ENCODE assay signal across 11 cellular contexts in genomic region chr3:152400912-152401311, GRCh38.
DNase-seq lines count a peak whose midpoint lies in the region; ATAC-seq, FAIRE-seq and TF ChIP-seq lines count a peak whose summit lies in the region.
"Had no signal": no experiment of that assay in that cellular context is flagged by ENCODE, and none has a peak within 500 bp of the region (broad histone marks: within the 10 kb centered on the region; RNA-seq: fewer than 3 reads in every experiment).

No MANE protein-coding gene starts in this region.

- TF ChIP-seq CTCF in K562 (IDR thresholded peaks at IDR 0.05 in 2 of 3, conservative IDR thresholded peaks at IDR 0.05 in 1 of 3; ENCODE audit: insufficient read depth in 2 of 3, low read depth in 1 of 3, low read length in 3 of 3) (no peak), GM10248 (IDR thresholded peaks at IDR 0.05; ENCODE audit: control extremely low read depth, extremely low read depth, low read depth, missing control alignments) (no peak)

- in situ Hi-C loops in K562 (cut with MboI) (no loop called here), KBM-7 (cut with MboI; ENCODE audit: low pct_unique_long_range_greater_than_20kb, low sequenced_read_pairs) (no loop called here)

- H3K27me3 Mint-ChIP-seq in CD4-positive, CD25-positive, alpha-beta regulatory T cell, result no peaks in the 10 kb centered on the region
- H3K27me3 Mint-ChIP-seq in natural killer cell treated with Interleukin-12 subunit alpha and Interleukin-12 subunit beta and Interleukin-15 and Interleukin-18, amount 100 ng/mL, for 72 hours, result no peaks in the 10 kb centered on the region

- TF ChIP-seq POLR2A in K562 (conservative IDR thresholded peaks at IDR 0.05), result no peak

- no peak for TF ChIP-seq RAD21 in K562 (CRISPR knock-in tag; conservative IDR thresholded peaks at IDR 0.05 in 1 of 2, IDR thresholded peaks at IDR 0.05 in 1 of 2)

- no peak for FAIRE-seq in K562 (lab: Jason Lieb, UNC)

- peaks cover 25% of the 10 kb centered on the region for H3K36me3 ChIP-seq in CD4-positive, CD25-positive, alpha-beta regulatory T cell (ENCODE audit: control insufficient read depth, insufficient read depth, low read length)
- H3K36me3 ChIP-seq in K562 (ENCODE audit: control insufficient read depth, insufficient read depth, low read length), result peaks cover 41% of the 10 kb centered on the region

- H3K4me2 ChIP-seq in K562 (ENCODE audit: insufficient read depth, low read length), result no peak overlapping the region

- H4K20me1 ChIP-seq in K562 (replicated peaks; ENCODE audit: control insufficient read depth, insufficient read depth, low read length), result peaks cover 10% of the 10 kb centered on the region

- intact Hi-C loops in K562 (cut with micrococcal nuclease), result no loop called here

- H3K79me2 ChIP-seq in K562 (ENCODE audit: control insufficient read depth, insufficient read depth, low read length), result peaks cover 99% of the 10 kb centered on the region

- peak overlapping the region in 2 of 4 donors; percentile 3 to 24 for H3K4me3 Mint-ChIP-seq in CD4-positive, CD25-positive, alpha-beta regulatory T cell
- H3K4me3 Mint-ChIP-seq in natural killer cell treated with Interleukin-12 subunit alpha and Interleukin-12 subunit beta and Interleukin-15 and Interleukin-18, amount 100 ng/mL, for 72 hours, result no peak overlapping the region

- no peak for DNase-seq in CD4-positive, CD25-positive, alpha-beta regulatory T cell
- DNase-seq in HS-5 (ENCODE audit: low read depth), result peak; percentile 73
- no peak for DNase-seq in K562 (ENCODE audit: extremely low read depth in 1 of 4, low spot score in 3 of 4)
- DNase-seq in natural killer cell treated with Interleukin-12 subunit alpha and Interleukin-12 subunit beta and Interleukin-15 and Interleukin-18, amount 100 ng/mL, for 72 hours (ENCODE audit: low spot score), result no peak
- no peak for DNase-seq in KBM-7
- DNase-seq in GM10248 (ENCODE audit: extremely low spot score), result no peak
- no peak for DNase-seq in amniotic stem cell (lab: John Stamatoyannopoulos, UW)
- DNase-seq: DND-41, midbrain, NCI-H526 treated with DMSO at 0.1 percent for 48 hours had no signal

- TF ChIP-seq EP300 in K562 (IDR thresholded peaks at IDR 0.05; ENCODE audit: low read length), result no peak

- H3K9me1 ChIP-seq in K562 (ENCODE audit: control insufficient read depth, insufficient read depth, low read length), result no peaks in the 10 kb centered on the region

- H2AFZ ChIP-seq in K562 (ENCODE audit: low read depth, low read length), result no peak overlapping the region

- peaks cover 35% of the 10 kb centered on the region for H3K36me3 Mint-ChIP-seq in CD4-positive, CD25-positive, alpha-beta regulatory T cell
- peaks cover 6% of the 10 kb centered on the region for H3K36me3 Mint-ChIP-seq in natural killer cell treated with Interleukin-12 subunit alpha and Interleukin-12 subunit beta and Interleukin-15 and Interleukin-18, amount 100 ng/mL, for 72 hours

- ATAC-seq in CD4-positive, CD25-positive, alpha-beta regulatory T cell (ENCODE audit: low read depth in 2 of 2), result no peak
- ATAC-seq in K562 (no peak), GM21360 (IDR thresholded peaks at IDR 0.05; ENCODE audit: unreplicated experiment) (no peak)
- ATAC-seq in natural killer cell treated with Interleukin-12 subunit alpha and Interleukin-12 subunit beta and Interleukin-15 and Interleukin-18, amount 100 ng/mL, for 72 hours, result no peak

- CTCF ChIA-PET in K562 (lab: Yijun Ruan, JAX; ENCODE audit: low intra/inter-chr PET ratio), result no interaction called here
- CTCF ChIA-PET in GM10248 (lab: Yijun Ruan, JAX), result interaction anchor here (0.8 to 6.0 kb wide), 3 partner anchors 9 to 13 kb away, joined by 3 to 31 read pairs (median 9); no protein-coding TSS in a partner anchor

- H3K27me3 ChIP-seq in CD4-positive, CD25-positive, alpha-beta regulatory T cell (ENCODE audit: control insufficient read depth, insufficient read depth, low read length), result no peaks in the 10 kb centered on the region
- H3K27me3 ChIP-seq in K562 (ENCODE audit: control insufficient read depth in 2 of 2, insufficient read depth in 2 of 2, low read length in 2 of 2), result no peaks in the 10 kb centered on the region

- no peaks in the 10 kb centered on the region for H3K9me3 Mint-ChIP-seq in CD4-positive, CD25-positive, alpha-beta regulatory T cell
- H3K9me3 Mint-ChIP-seq in natural killer cell treated with Interleukin-12 subunit alpha and Interleukin-12 subunit beta and Interleukin-15 and Interleukin-18, amount 100 ng/mL, for 72 hours, result no peaks in the 10 kb centered on the region

- peaks cover 58 to 88% (median 75%) of the 10 kb centered on the region in 4 donors for H3K4me1 Mint-ChIP-seq in CD4-positive, CD25-positive, alpha-beta regulatory T cell
- H3K4me1 Mint-ChIP-seq in natural killer cell treated with Interleukin-12 subunit alpha and Interleukin-12 subunit beta and Interleukin-15 and Interleukin-18, amount 100 ng/mL, for 72 hours (ENCODE audit: low read depth in 2 of 2), result peaks cover 50 to 66% of the 10 kb centered on the region in 2 donors

- POLR2A ChIA-PET in K562 (lab: Yijun Ruan, JAX), result interaction anchor here (1.4 to 2.1 kb wide), 2 partner anchors 9 to 10 kb away, joined by 5 to 6 read pairs; no protein-coding TSS in a partner anchor
- POLR2A ChIA-PET in GM10248 (lab: Yijun Ruan, JAX), result no interaction called here

- no peak overlapping the region for H3K9ac ChIP-seq in K562 (ENCODE audit: insufficient read depth in 1 of 2, low read depth in 2 of 2, low read length in 2 of 2)

- peaks cover 75% of the 10 kb centered on the region for H3K4me1 ChIP-seq in CD4-positive, CD25-positive, alpha-beta regulatory T cell (ENCODE audit: control insufficient read depth, insufficient read depth, low read length, poor library complexity, severe bottlenecking)
- peaks cover 0 to 30% of the 10 kb centered on the region in 2 experiments; a peak in 3 of 5 replicates for H3K4me1 ChIP-seq in K562 (replicated peaks in 1 of 2; ENCODE audit: control insufficient read depth in 2 of 2, insufficient read depth in 2 of 2, low read length in 2 of 2)

- peak overlapping the region; percentile 63 for H3K27ac ChIP-seq in CD4-positive, CD25-positive, alpha-beta regulatory T cell (ENCODE audit: insufficient read depth, low read length, poor library complexity, severe bottlenecking)
- peak overlapping the region; percentile 12; the same call in 1 of the 3 replicates for H3K27ac ChIP-seq in K562 (ENCODE audit: extremely low read depth, low read depth, low read length)

- peak overlapping the region; percentile 22 for H3K4me3 ChIP-seq in CD4-positive, CD25-positive, alpha-beta regulatory T cell (ENCODE audit: low read depth, low read length)
- H3K4me3 ChIP-seq in K562, result no peak overlapping the region

- H3K27ac Mint-ChIP-seq in CD4-positive, CD25-positive, alpha-beta regulatory T cell, result peak overlapping the region in 2 of 3 donors; percentile 15 to 81
- H3K27ac Mint-ChIP-seq in natural killer cell treated with Interleukin-12 subunit alpha and Interleukin-12 subunit beta and Interleukin-15 and Interleukin-18, amount 100 ng/mL, for 72 hours, result peak overlapping the region; percentile 52 to 89

- no peaks in the 10 kb centered on the region for H3K9me3 ChIP-seq in CD4-positive, CD25-positive, alpha-beta regulatory T cell (ENCODE audit: control insufficient read depth in 2 of 2, low read length in 2 of 2)
- no peaks in the 10 kb centered on the region for H3K9me3 ChIP-seq in K562 (replicated peaks; ENCODE audit: control insufficient read depth, insufficient read depth, low read depth, low read length)

- no TSS peak for BruUV-seq in K562 (replicated peaks; lab: Mats Ljungman, UMichigan)

TF ChIP-seq in K562, 482 proteins besides CTCF, POLR2A, EP300 and RAD21 (continues in another document):
- no peak for TF ChIP-seq CCAR2 (IDR thresholded peaks at IDR 0.05; ENCODE audit: low read depth, low read length)
- TF ChIP-seq ZNF316 (IDR thresholded peaks at IDR 0.05), result no peak
- TF ChIP-seq ZNF217 (CRISPR knock-in tag; IDR thresholded peaks at IDR 0.05), result no peak
- TF ChIP-seq KAT7 (CRISPR knock-in tag; IDR thresholded peaks at IDR 0.05; ENCODE audit: borderline replicate concordance), result no peak
- TF ChIP-seq MEIS2 (IDR thresholded peaks at IDR 0.05; ENCODE audit: partially characterized antibody), result no peak
- TF ChIP-seq RBM14 (IDR thresholded peaks at IDR 0.05; ENCODE audit: borderline replicate concordance, insufficient read depth, low read depth, low read length), result no peak
- TF ChIP-seq RCOR1 (IDR thresholded peaks at IDR 0.05; ENCODE audit: borderline replicate concordance in 1 of 2, low read depth in 2 of 2, low read length in 2 of 2), result no peak
- TF ChIP-seq, protein P1, sequence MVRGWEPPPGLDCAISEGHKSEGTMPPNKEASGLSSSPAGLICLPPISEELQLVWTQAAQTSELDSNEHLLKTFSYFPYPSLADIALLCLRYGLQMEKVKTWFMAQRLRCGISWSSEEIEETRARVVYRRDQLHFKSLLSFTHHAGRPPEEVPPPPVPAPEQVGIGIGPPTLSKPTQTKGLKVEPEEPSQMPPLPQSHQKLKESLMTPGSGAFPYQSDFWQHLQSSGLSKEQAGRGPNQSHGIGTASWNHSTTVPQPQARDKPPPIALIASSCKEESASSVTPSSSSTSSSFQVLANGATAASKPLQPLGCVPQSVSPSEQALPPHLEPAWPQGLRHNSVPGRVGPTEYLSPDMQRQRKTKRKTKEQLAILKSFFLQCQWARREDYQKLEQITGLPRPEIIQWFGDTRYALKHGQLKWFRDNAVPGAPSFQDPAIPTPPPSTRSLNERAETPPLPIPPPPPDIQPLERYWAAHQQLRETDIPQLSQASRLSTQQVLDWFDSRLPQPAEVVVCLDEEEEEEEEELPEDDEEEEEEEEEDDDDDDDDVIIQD (CRISPR knock-in tag; IDR thresholded peaks at IDR 0.05), result no peak
- TF ChIP-seq, protein P2, sequence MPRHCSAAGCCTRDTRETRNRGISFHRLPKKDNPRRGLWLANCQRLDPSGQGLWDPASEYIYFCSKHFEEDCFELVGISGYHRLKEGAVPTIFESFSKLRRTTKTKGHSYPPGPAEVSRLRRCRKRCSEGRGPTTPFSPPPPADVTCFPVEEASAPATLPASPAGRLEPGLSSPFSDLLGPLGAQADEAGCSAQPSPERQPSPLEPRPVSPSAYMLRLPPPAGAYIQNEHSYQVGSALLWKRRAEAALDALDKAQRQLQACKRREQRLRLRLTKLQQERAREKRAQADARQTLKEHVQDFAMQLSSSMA (CRISPR knock-in tag; IDR thresholded peaks at IDR 0.05), result no peak
- TF ChIP-seq GATAD2B (IDR thresholded peaks at IDR 0.05; ENCODE audit: borderline replicate concordance), result no peak
